ENCODE assay signal across 38 cellular contexts in genomic region chr2:177880278-177880677, GRCh38.
"Had no signal": no experiment of that assay in that cellular context is flagged by ENCODE, and none has a peak within 500 bp of the region (broad histone marks: within the 10 kb centered on the region; RNA-seq: fewer than 3 reads in every experiment).

No MANE protein-coding gene starts in this region.

- H3K9me3 ChIP-seq: adrenal gland, ascending aorta, breast epithelium had no signal

- H3K9me3 Mint-ChIP-seq: activated CD8-positive, alpha-beta T cell treated with anti-CD3 and anti-CD28 coated beads for 36 hours; activated naive CD4-positive, alpha-beta T cell treated with anti-CD3 and anti-CD28 coated beads, Interleukin-2, amount 50 U/mL, for 24 hours; activated naive CD8-positive, alpha-beta T cell treated with anti-CD3 and anti-CD28 coated beads, Interleukin-2, amount 50 U/mL, for 24 hours; activated T-cell treated with anti-CD3 and anti-CD28 coated beads, Interleukin-2, amount 50 U/mL, for 4 hours; activated T-helper 17 cell treated with anti-CD3 and anti-CD28 coated beads, Interleukin-2, amount 50 U/mL, for 72 hours; central memory CD8-positive, alpha-beta T cell; effector memory CD8-positive, alpha-beta T cell; T-helper 2 cell treated with Interferon-gamma antibody and Interleukin-4, amounts not matched to agents 5 μg/mL and 100 μg/mL, for 36 hours had no signal

- H3K36me3 ChIP-seq: adrenal gland, ascending aorta, breast epithelium, cardiac muscle cell, WERI-Rb-1 had no signal

- H3K27me3 ChIP-seq: adrenal gland, ascending aorta, breast epithelium, cardiac muscle cell had no signal

- H3K27ac ChIP-seq: adrenal gland, ascending aorta, breast epithelium, cardiac muscle cell, epithelial cell of prostate, WERI-Rb-1 had no signal

- H3K36me3 Mint-ChIP-seq: activated naive CD4-positive, alpha-beta T cell treated with anti-CD3 and anti-CD28 coated beads, Interleukin-2, amount 50 U/mL, for 24 hours; activated naive CD8-positive, alpha-beta T cell treated with anti-CD3 and anti-CD28 coated beads for 36 hours; brain had no signal

- H3K4me3 ChIP-seq: adrenal gland, ascending aorta, breast epithelium, cardiac muscle cell had no signal

- DNase-seq: activated B cell treated with CpG ODN at 0.5 μM for 24 hours; activated CD4-positive, alpha-beta T cell treated with anti-CD3 and anti-CD28 coated beads for 48 hours; activated CD4-positive, alpha-beta T cell treated with anti-CD3 and anti-CD28 coated beads, Interleukin-2, amount 50 U/mL, for 1 hour; activated CD4-positive, alpha-beta T cell treated with anti-CD3 and anti-CD28 coated beads, Interleukin-2, amount 50 U/mL, for 48 hours; activated CD8-positive, alpha-beta memory T cell treated with anti-CD3 and anti-CD28 coated beads for 24 hours; activated CD8-positive, alpha-beta T cell treated with anti-CD3 and anti-CD28 coated beads for 36 hours; activated effector memory CD4-positive, alpha-beta T cell treated with Interleukin-2 at 50 U/mL for 16 hours; activated gamma-delta T cell treated with Interleukin-2 at 50 U/mL for 16 hours; activated naive CD4-positive, alpha-beta T cell treated with Interleukin-2 at 50 U/mL for 16 hours; activated naive CD8-positive, alpha-beta T cell treated with anti-CD3 and anti-CD28 coated beads for 36 hours; activated naive CD8-positive, alpha-beta T cell treated with anti-CD3 and anti-CD28 coated beads, Interleukin-2, amount 50 U/mL, for 24 hours; activated T-cell treated with anti-CD3 and anti-CD28 coated beads, Interleukin-2, amount 50 U/mL, for 4 hours; adrenal gland; amygdala; cortex of kidney; dermis blood vessel endothelial cell; effector CD4-positive, alpha-beta T cell; effector memory CD8-positive, alpha-beta T cell; foreskin fibroblast; head of caudate nucleus; T-helper 1 cell; T-helper 17 cell; T1000; WERI-Rb-1 had no signal

- ATAC-seq: activated CD4-positive, CD25-positive, alpha-beta regulatory T cell treated with anti-CD3 and anti-CD28 coated beads, Interleukin-2, amount 50 U/mL, for 24 hours; activated CD8-positive, alpha-beta T cell treated with anti-CD3 and anti-CD28 coated beads for 36 hours; activated naive CD8-positive, alpha-beta T cell treated with anti-CD3 and anti-CD28 coated beads, Interleukin-2, amount 50 U/mL, for 24 hours; activated T-cell treated with anti-CD3 and anti-CD28 coated beads, Interleukin-2, amount 50 U/mL, for 4 hours; activated T-helper 17 cell treated with anti-CD3 and anti-CD28 coated beads, Interleukin-2, amount 50 U/mL, for 72 hours; effector memory CD8-positive, alpha-beta T cell; T-helper 17 cell had no signal

- H3K4me1 ChIP-seq: adrenal gland, ascending aorta had no signal

- FAIRE-seq: colon, endometrium, endothelial cell of umbilical vein, frontal cortex had no signal

- H3K4me3 Mint-ChIP-seq: activated B cell treated with CpG ODN at 0.5 μM for 24 hours; activated CD8-positive, alpha-beta T cell treated with anti-CD3 and anti-CD28 coated beads for 36 hours; activated naive CD4-positive, alpha-beta T cell treated with anti-CD3 and anti-CD28 coated beads, Interleukin-2, amount 50 U/mL, for 24 hours; activated naive CD8-positive, alpha-beta T cell treated with anti-CD3 and anti-CD28 coated beads for 36 hours; activated naive CD8-positive, alpha-beta T cell treated with anti-CD3 and anti-CD28 coated beads, Interleukin-2, amount 50 U/mL, for 24 hours; activated T-cell treated with anti-CD3 and anti-CD28 coated beads, Interleukin-2, amount 50 U/mL, for 4 hours; activated T-helper 17 cell treated with anti-CD3 and anti-CD28 coated beads, Interleukin-2, amount 50 U/mL, for 72 hours; brain; central memory CD8-positive, alpha-beta T cell; effector memory CD8-positive, alpha-beta T cell; T-helper 17 cell; T-helper 2 cell treated with Interferon-gamma antibody and Interleukin-4, amounts not matched to agents 5 μg/mL and 100 μg/mL, for 36 hours had no signal

- H3K27me3 Mint-ChIP-seq: activated naive CD8-positive, alpha-beta T cell treated with anti-CD3 and anti-CD28 coated beads, Interleukin-2, amount 50 U/mL, for 24 hours; central memory CD8-positive, alpha-beta T cell; T-helper 17 cell had no signal

- H3K4me1 Mint-ChIP-seq: activated B cell treated with CpG ODN at 0.5 μM for 24 hours; activated naive CD4-positive, alpha-beta T cell treated with anti-CD3 and anti-CD28 coated beads, Interleukin-2, amount 50 U/mL, for 24 hours; activated naive CD8-positive, alpha-beta T cell treated with anti-CD3 and anti-CD28 coated beads for 36 hours; activated naive CD8-positive, alpha-beta T cell treated with anti-CD3 and anti-CD28 coated beads, Interleukin-2, amount 50 U/mL, for 24 hours; activated T-helper 17 cell treated with anti-CD3 and anti-CD28 coated beads, Interleukin-2, amount 50 U/mL, for 72 hours; brain; central memory CD8-positive, alpha-beta T cell; T-helper 17 cell had no signal

- H3K27ac Mint-ChIP-seq: activated B cell treated with CpG ODN at 0.5 μM for 24 hours; activated CD8-positive, alpha-beta T cell treated with anti-CD3 and anti-CD28 coated beads for 36 hours; activated naive CD4-positive, alpha-beta T cell treated with anti-CD3 and anti-CD28 coated beads, Interleukin-2, amount 50 U/mL, for 24 hours; activated naive CD8-positive, alpha-beta T cell treated with anti-CD3 and anti-CD28 coated beads for 36 hours; activated naive CD8-positive, alpha-beta T cell treated with anti-CD3 and anti-CD28 coated beads, Interleukin-2, amount 50 U/mL, for 24 hours; activated T-helper 17 cell treated with anti-CD3 and anti-CD28 coated beads, Interleukin-2, amount 50 U/mL, for 72 hours; brain; effector memory CD8-positive, alpha-beta T cell; T-helper 17 cell; T-helper 2 cell treated with Interferon-gamma antibody and Interleukin-4, amounts not matched to agents 5 μg/mL and 100 μg/mL, for 36 hours had no signal
